In the genomic region with DNA sequence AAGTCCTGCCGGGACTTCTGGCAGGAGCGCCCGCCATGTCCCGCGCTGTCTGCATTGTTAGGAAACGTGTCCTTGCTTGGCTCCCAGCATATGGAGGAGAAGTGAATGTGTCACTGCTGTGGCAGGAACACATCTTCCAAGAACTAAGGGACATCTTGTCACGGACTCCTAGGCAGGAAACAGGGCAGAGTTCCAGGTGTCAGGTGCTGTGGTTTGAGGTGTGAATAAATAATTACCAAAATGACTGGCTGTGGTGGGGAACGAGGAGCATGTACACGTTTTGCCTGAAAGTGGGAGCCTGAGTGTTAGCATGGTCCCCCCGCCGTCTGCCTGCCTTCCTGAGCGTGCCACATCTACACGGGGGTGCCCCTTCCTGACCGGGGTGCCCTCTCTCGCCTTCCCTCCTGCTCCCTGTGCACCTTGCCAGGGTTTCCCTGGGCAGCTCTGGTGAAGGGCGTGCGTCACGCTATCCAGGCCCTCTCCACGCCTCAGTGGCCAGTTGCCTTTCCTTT, we compare ENCODE assay signal across 9 cellular contexts.
DNase-seq lines count a peak whose midpoint lies in the region; ATAC-seq, FAIRE-seq and TF ChIP-seq lines count a peak whose summit lies in the region.
"Had no signal": no experiment of that assay in that cellular context is flagged by ENCODE, and none has a peak within 500 bp of the region (broad histone marks: within the 10 kb centered on the region; RNA-seq: fewer than 3 reads in every experiment).

No MANE protein-coding gene starts in this region.

- H3K4me2 ChIP-seq in BLaER1 treated with 17β-estradiol and CSF1 and Interleukin-3, amounts not matched to agents 10 nM and 100 nM = peak overlapping the region; percentile 60 to 93 (median 85)

- peak overlapping the region in 8 of 11 experiments; percentile 3 to 70 (median 30); a peak in 14 of 22 replicates for H3K9ac ChIP-seq in BLaER1 treated with 17β-estradiol and CSF1 and Interleukin-3, amounts not matched to agents 10 nM and 100 nM

- H3K36me3 ChIP-seq in BLaER1 treated with 17β-estradiol and CSF1 and Interleukin-3, amounts not matched to agents 10 nM and 100 nM = peaks cover 0 to 57% (median 29%) of the 10 kb centered on the region in 11 experiments; a peak in 15 of 22 replicates
- no peaks in the 10 kb centered on the region for H3K36me3 ChIP-seq in Peyer's patch

- peak; percentile 86 for FAIRE-seq in GM19239 (lab: Jason Lieb, UNC)

- peak; percentile 57 for ATAC-seq in HG03457 (IDR thresholded peaks at IDR 0.05; ENCODE audit: unreplicated experiment)

- peak overlapping the region in 9 of 11 experiments; percentile 18 to 93 (median 58); a peak in 16 of 22 replicates for H3K27ac ChIP-seq in BLaER1 treated with 17β-estradiol and CSF1 and Interleukin-3, amounts not matched to agents 10 nM and 100 nM
- no peak overlapping the region for H3K27ac ChIP-seq in Peyer's patch

- no peak for TF ChIP-seq POLR2A in Peyer's patch (IDR thresholded peaks at IDR 0.05)

- no peak for TF ChIP-seq CTCF in Peyer's patch (IDR thresholded peaks at IDR 0.05)

- peaks cover 9 to 42% (median 32%) of the 10 kb centered on the region in 11 experiments; a peak in 20 of 22 replicates for H3K9me3 ChIP-seq in BLaER1 treated with 17β-estradiol and CSF1 and Interleukin-3, amounts not matched to agents 10 nM and 100 nM (replicated peaks in 1 of 11)
- no peaks in the 10 kb centered on the region for H3K9me3 ChIP-seq in Peyer's patch

- DNase-seq in GM19239 (ENCODE audit: insufficient read length, low spot score) = peak; percentile 53
- peak; percentile 84 for DNase-seq in cerebellar cortex (ENCODE audit: low spot score)
- no peak for DNase-seq in mesenteric fat pad (ENCODE audit: low spot score)
- no peak for DNase-seq in Peyer's patch
- no peak for DNase-seq in occipital lobe (lab: John Stamatoyannopoulos, UW)
- DNase-seq in GM03348 (ENCODE audit: low spot score) = no peak
- DNase-seq: DMS79 had no signal

- peak overlapping the region in 3 of 10 experiments; percentile 3 to 19 (median 9); a peak in 3 of 20 replicates for H3K4me3 ChIP-seq in BLaER1 treated with 17β-estradiol and CSF1 and Interleukin-3, amounts not matched to agents 10 nM and 100 nM
- H3K4me3 ChIP-seq in Peyer's patch = no peak overlapping the region

- peaks cover 0 to 15% (median 0%) of the 10 kb centered on the region in 11 experiments; a peak in 5 of 22 replicates for H4K20me1 ChIP-seq in BLaER1 treated with 17β-estradiol and CSF1 and Interleukin-3, amounts not matched to agents 10 nM and 100 nM

- H3K4me1 ChIP-seq in BLaER1 treated with 17β-estradiol and CSF1 and Interleukin-3, amounts not matched to agents 10 nM and 100 nM = peaks cover 54 to 84% (median 76%) of the 10 kb centered on the region in 10 experiments
- peaks cover 0 to 11% (median 3%) of the 10 kb centered on the region in 4 donors for H3K4me1 ChIP-seq in Peyer's patch

- H3K27me3 ChIP-seq in BLaER1 treated with 17β-estradiol and CSF1 and Interleukin-3, amounts not matched to agents 10 nM and 100 nM = no peaks in the 10 kb centered on the region
- H3K27me3 ChIP-seq in Peyer's patch = no peaks in the 10 kb centered on the region

Comparison
In these comparisons a context has a peak if more than half of its experiments do, and no peak if none do; other contexts are left out.
1. H3K27ac ChIP-seq: peak in BLaER1 treated with 17β-estradiol and CSF1 and Interleukin-3, amounts not matched to agents 10 nM and 100 nM (9 of 11); none in Peyer's patch (0 of 4).
2. DNase-seq: peak in GM19239 (single experiment) and cerebellar cortex (single experiment); none in mesenteric fat pad (single experiment), Peyer's patch (0 of 3), occipital lobe (single experiment) and GM03348 (single experiment).